In the genomic region with DNA sequence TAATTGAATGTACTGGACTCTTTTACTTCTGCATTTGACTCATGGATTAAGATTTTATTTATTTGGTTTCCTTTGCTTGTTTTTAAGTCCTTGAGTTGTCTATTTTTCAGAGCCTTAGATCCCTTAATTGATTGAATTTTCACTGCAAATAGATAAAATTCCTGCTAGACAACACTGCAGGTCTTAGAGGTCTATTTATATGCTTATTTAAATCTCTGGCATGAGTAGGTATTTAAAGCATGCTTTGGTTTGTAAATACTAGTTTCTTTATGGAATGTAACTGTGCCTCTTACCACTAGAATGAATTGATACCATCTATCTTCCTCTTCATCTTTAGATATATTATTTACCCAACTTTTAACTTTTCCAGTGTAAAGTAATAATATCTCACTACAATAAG, we compare ENCODE assay signal across 32 cellular contexts. TPM values are rescaled to one million over a fixed set of nuclear protein-coding genes. Genes with fewer than 3 reads are reported as not detected.
"Had no signal": no experiment of that assay in that cellular context is flagged by ENCODE, and none has a peak within 500 bp of the region (broad histone marks: within the 10 kb centered on the region; RNA-seq: fewer than 3 reads in every experiment).

No MANE protein-coding gene starts in this region.

- H3K27me3 Mint-ChIP-seq: dendritic cell treated with granulocyte-macrophage colony-stimulating factor and Interleukin-4, amounts not matched to agents 40 ng/mL and 50 ng/mL, for 4 days had no signal

- H3K27ac ChIP-seq: colonic mucosa, epithelial cell of prostate, gastrocnemius medialis, lower lobe of right lung, psoas muscle, sigmoid colon, skin epidermis, suprapubic skin, transverse colon had no signal

- H3K36me3 ChIP-seq: colonic mucosa, gastrocnemius medialis, lower lobe of right lung, sigmoid colon, suprapubic skin, transverse colon had no signal

- H3K4me1 ChIP-seq: colonic mucosa, gastrocnemius medialis, lower lobe of right lung, psoas muscle, sigmoid colon, suprapubic skin, transverse colon had no signal

- H3K4me1 Mint-ChIP-seq: naive thymus-derived CD8-positive, alpha-beta T cell had no signal

- H3K27ac Mint-ChIP-seq: dendritic cell treated with granulocyte-macrophage colony-stimulating factor and Interleukin-4, amounts not matched to agents 40 ng/mL and 50 ng/mL, for 4 days; endodermal cell; naive thymus-derived CD8-positive, alpha-beta T cell; nephron progenitor cell; stimulated activated naive B cell treated with anti-CD40 and anti-IgM and Interleukin-4, amounts not matched to agents 10 μg/mL and 1 μg/mL and 100 μg/mL, for 72 hours; stimulated activated naive CD8-positive, alpha-beta T cell treated with anti-CD3 and anti-CD28 coated beads, Interleukin-15, amount 100 ng/mL, for 72 hours had no signal

- H3K4me3 Mint-ChIP-seq: dendritic cell treated with granulocyte-macrophage colony-stimulating factor and Interleukin-4, amounts not matched to agents 40 ng/mL and 50 ng/mL, for 4 days; endodermal cell; naive thymus-derived CD8-positive, alpha-beta T cell; nephron progenitor cell; stimulated activated naive B cell treated with anti-CD40 and anti-IgM and Interleukin-4, amounts not matched to agents 10 μg/mL and 1 μg/mL and 100 μg/mL, for 72 hours; stimulated activated naive CD8-positive, alpha-beta T cell treated with anti-CD3 and anti-CD28 coated beads, Interleukin-15, amount 100 ng/mL, for 72 hours had no signal

- ATAC-seq: esophagus mucosa; gastrocnemius medialis; left ventricle myocardium superior; lower lobe of right lung; naive thymus-derived CD8-positive, alpha-beta T cell; psoas muscle; right cardiac atrium; stimulated activated naive B cell treated with anti-CD40 and anti-IgM and Interleukin-4, amounts not matched to agents 10 μg/mL and 1 μg/mL and 100 μg/mL, for 72 hours; stimulated activated naive CD8-positive, alpha-beta T cell treated with anti-CD3 and anti-CD28 coated beads, Interleukin-15, amount 100 ng/mL, for 72 hours had no signal

- DNase-seq: colonic mucosa; effector CD8-positive, alpha-beta T cell; endodermal cell; foreskin fibroblast; gastrocnemius medialis; head of caudate nucleus; islet precursor cell; left ventricle myocardium superior; lower lobe of right lung; naive thymus-derived CD8-positive, alpha-beta T cell; nephron progenitor cell; nucleus accumbens; posterior cingulate gyrus; psoas muscle; right cardiac atrium; sigmoid colon; stimulated activated CD4-positive, alpha-beta T cell treated with anti-CD3 and anti-CD28 coated beads, Interleukin-15, amount 100 ng/mL, for 24 hours; stimulated activated CD4-positive, alpha-beta T cell treated with anti-CD3 and anti-CD28 coated beads, Interleukin-2, amount 100 ng/mL, for 48 hours; stimulated activated naive B cell treated with anti-CD40 and anti-IgM and Interleukin-4, amounts not matched to agents 10 μg/mL and 1 μg/mL and 100 μg/mL, for 72 hours; stimulated activated naive CD8-positive, alpha-beta T cell treated with anti-CD3 and anti-CD28 coated beads, Interleukin-15, amount 100 ng/mL, for 72 hours; transverse colon had no signal

- H3K9me3 ChIP-seq: colonic mucosa, lower lobe of right lung, psoas muscle, suprapubic skin had no signal

- H3K27me3 ChIP-seq: colonic mucosa, gastrocnemius medialis, sigmoid colon, suprapubic skin, transverse colon had no signal

- H3K4me3 ChIP-seq: colonic mucosa, gastrocnemius medialis, lower lobe of right lung, psoas muscle, sigmoid colon, skin epidermis, suprapubic skin, transverse colon had no signal

RNA-seq across cellular contexts. Expression of a gene that starts 20.0 kb away (rescaled TPM):
- total RNA-seq: colonic mucosa; endodermal cell; esophagus mucosa; gastrocnemius medialis; glomerular endothelial cell; left ventricle myocardium superior; lower lobe of right lung; mesenteric fat pad; myocyte; naive thymus-derived CD8-positive, alpha-beta T cell; osteocyte; psoas muscle; renal cortical epithelial cell; right cardiac atrium; sigmoid colon; suprapubic skin; transverse colon; ureter had no signal
